25 cellular contexts compared by ENCODE assay signal in genomic region chr1:153371231-153371630, GRCh38. TPM values are rescaled to one million over a fixed set of nuclear protein-coding genes. Genes with fewer than 3 reads are reported as not detected.
DNase-seq lines count a peak whose midpoint lies in the region; ATAC-seq, FAIRE-seq and TF ChIP-seq lines count a peak whose summit lies in the region.
"Had no signal": no experiment of that assay in that cellular context is flagged by ENCODE, and none has a peak within 500 bp of the region (broad histone marks: within the 10 kb centered on the region; RNA-seq: fewer than 3 reads in every experiment).

No MANE protein-coding gene starts in this region.

- no peak overlapping the region for H3K9ac ChIP-seq in PC-3 (ENCODE audit: low read length)
- H3K9ac ChIP-seq: BLaER1 had no signal

- H3K9me2 ChIP-seq in PC-3 (replicated peaks; ENCODE audit: low read length): no peaks in the 10 kb centered on the region

- H3K9me3 ChIP-seq in PC-3 (ENCODE audit: low read length) (no peaks in the 10 kb centered on the region), esophagus (ENCODE audit: control insufficient read depth in 2 of 2, insufficient read depth in 1 of 2, low read depth in 1 of 2, low read length in 1 of 2) (no peaks in the 10 kb centered on the region), neutrophil (no peaks in the 10 kb centered on the region)
- H3K9me3 ChIP-seq: BLaER1 had no signal

- 72 to 77% methylated on average over 1 of the region's 1 CpG for WGBS in esophagus, 2 donors

- H3K27me3 ChIP-seq in PC-3 (ENCODE audit: low read length): no peaks in the 10 kb centered on the region
- no peaks in the 10 kb centered on the region for H3K27me3 ChIP-seq in bronchial epithelial cell (ENCODE audit: control insufficient read depth, insufficient read depth, low read length)
- no peaks in the 10 kb centered on the region for H3K27me3 ChIP-seq in esophagus (ENCODE audit: control insufficient read depth in 1 of 2, insufficient read depth in 2 of 2, low read length in 2 of 2)
- H3K27me3 ChIP-seq in neutrophil: no peaks in the 10 kb centered on the region
- H3K27me3 ChIP-seq: BLaER1 had no signal

- H3K4me1 ChIP-seq in PC-3 (ENCODE audit: insufficient read depth, low read length) (peaks cover 32% of the 10 kb centered on the region), esophagus (ENCODE audit: control insufficient read depth in 2 of 2, insufficient read depth in 2 of 2, low read length in 1 of 2) (peaks cover 0 to 13% of the 10 kb centered on the region in 2 donors), neutrophil (ENCODE audit: control insufficient read depth in 1 of 2, insufficient read depth in 1 of 2, low read depth in 1 of 2, low read length in 1 of 2) (peaks cover 100% of the 10 kb centered on the region in 2 experiments)
- H3K4me1 ChIP-seq: BLaER1 had no signal

- no peak overlapping the region for H3K4me3 ChIP-seq in PC-3 (ENCODE audit: low read length)
- no peak overlapping the region for H3K4me3 ChIP-seq in bronchial epithelial cell (ENCODE audit: low read depth, low read length)
- H3K4me3 ChIP-seq in esophagus (ENCODE audit: low read depth in 1 of 2, low read length in 2 of 2): no peak overlapping the region
- H3K4me3 ChIP-seq in neutrophil (ENCODE audit: low read depth in 1 of 2, low read length in 1 of 2): peak overlapping the region; percentile 19 to 65
- H3K4me3 ChIP-seq: BLaER1, GM12878 had no signal

- H3K27ac Mint-ChIP-seq in naive thymus-derived CD8-positive, alpha-beta T cell: no peak overlapping the region
- H3K27ac Mint-ChIP-seq: CD4-positive, alpha-beta memory T cell had no signal

- CTCF ChIA-PET in PC-3 (lab: Charles Lee): no interaction called here

- no peaks in the 10 kb centered on the region for H3K36me3 Mint-ChIP-seq in naive thymus-derived CD8-positive, alpha-beta T cell
- H3K36me3 Mint-ChIP-seq: CD4-positive, alpha-beta memory T cell had no signal

- no peaks in the 10 kb centered on the region for H3K79me2 ChIP-seq in PC-3 (ENCODE audit: low read length)

- no peak overlapping the region for H3K4me3 Mint-ChIP-seq in naive thymus-derived CD8-positive, alpha-beta T cell
- H3K4me3 Mint-ChIP-seq: CD4-positive, alpha-beta memory T cell had no signal

- H3K27me3 Mint-ChIP-seq in naive thymus-derived CD8-positive, alpha-beta T cell: peaks cover 2 to 17% (median 10%) of the 10 kb centered on the region in 5 donors

- FAIRE-seq in bronchial epithelial cell (lab: Jason Lieb, UNC): no peak
- FAIRE-seq: A204.1, G401.6, GM12878, HTR-8/SVneo had no signal

- ATAC-seq in PC-3 (no peak), GM21717 (IDR thresholded peaks at IDR 0.05; ENCODE audit: unreplicated experiment) (no peak)
- no peak for ATAC-seq in naive thymus-derived CD8-positive, alpha-beta T cell
- ATAC-seq: GM12878 had no signal

- peaks cover 0 to 2% (median 0%) of the 10 kb centered on the region in 9 donors for H3K9me3 Mint-ChIP-seq in naive thymus-derived CD8-positive, alpha-beta T cell
- H3K9me3 Mint-ChIP-seq: CD4-positive, alpha-beta memory T cell had no signal

- POLR2A ChIA-PET in PC-3 (lab: Charles Lee; ENCODE audit: unreplicated experiment): no interaction called here
- POLR2A ChIA-PET in naive thymus-derived CD8-positive, alpha-beta T cell (lab: Charles Lee): no interaction called here

- H3K4me2 ChIP-seq in PC-3 (ENCODE audit: low read length): no peak overlapping the region
- H3K4me2 ChIP-seq: BLaER1 had no signal

- H3K4me1 Mint-ChIP-seq in naive thymus-derived CD8-positive, alpha-beta T cell: peaks cover 0 to 2% (median 0%) of the 10 kb centered on the region in 4 donors
- H3K4me1 Mint-ChIP-seq: CD4-positive, alpha-beta memory T cell had no signal

- DNase-seq in PC-3 (peak; percentile 67), bronchial epithelial cell (ENCODE audit: low read depth) (peak; percentile 99), ecto neural progenitor cell (ENCODE audit: low spot score) (no peak)
- no peak for DNase-seq in naive thymus-derived CD8-positive, alpha-beta T cell
- DNase-seq: CD4-positive, alpha-beta memory T cell; COR-L47; H7; KG1; MM.1S; NCI-H2029; NCI-H446; NCI-H524 treated with DMSO at 0.1 percent for 48 hours; NCI-H774; SHP77 had no signal

- no peak overlapping the region for H2AFZ ChIP-seq in PC-3 (ENCODE audit: low read length)

- H3F3A ChIP-seq in PC-3 (ENCODE audit: low read length, unreplicated experiment): no peaks in the 10 kb centered on the region

- no peaks in the 10 kb centered on the region for H3K36me3 ChIP-seq in PC-3 (ENCODE audit: low read depth, low read length)
- no peaks in the 10 kb centered on the region for H3K36me3 ChIP-seq in bronchial epithelial cell (ENCODE audit: control insufficient read depth, insufficient read depth, low read length)
- no peaks in the 10 kb centered on the region for H3K36me3 ChIP-seq in esophagus (ENCODE audit: control insufficient read depth in 2 of 2, insufficient read depth in 2 of 2, low read length in 1 of 2)
- peaks cover 9% of the 10 kb centered on the region for H3K36me3 ChIP-seq in neutrophil
- H3K36me3 ChIP-seq: BLaER1 had no signal

- no peaks in the 10 kb centered on the region for H4K20me1 ChIP-seq in PC-3 (ENCODE audit: low read length)
- H4K20me1 ChIP-seq: BLaER1 had no signal

- BruUV-seq in PC-3 (replicated peaks; lab: Mats Ljungman, UMichigan): no TSS peak

- TF ChIP-seq CTCF in PC-3 (conservative IDR thresholded peaks at IDR 0.05; ENCODE audit: low read depth, low read length): no peak
- no peak for TF ChIP-seq CTCF in bronchial epithelial cell (IDR thresholded peaks at IDR 0.05; ENCODE audit: insufficient read depth, low read length, severe bottlenecking)
- no peak for TF ChIP-seq CTCF in neutrophil (IDR thresholded peaks at IDR 0.05)

- peak overlapping the region; percentile 34; the same call in 1 of the 2 replicates for H3K27ac ChIP-seq in PC-3 (ENCODE audit: low read length)
- H3K27ac ChIP-seq in esophagus (ENCODE audit: low read depth in 2 of 2, low read length in 1 of 2): peak overlapping the region; percentile 79 to 93
- peak overlapping the region; percentile 100 for H3K27ac ChIP-seq in neutrophil
- H3K27ac ChIP-seq: BLaER1 had no signal

- intact Hi-C loops in PC-3 (cut with micrococcal nuclease): no loop called here

RNA-seq across cellular contexts. Expression of gene S100A12, which starts 4.2 kb away (rescaled TPM):
- total RNA-seq in PC-3 (2014; rRNA removed): not detected in 2 replicates
- 5.5 TPM in 1 of 2 replicates, not detected in the other for total RNA-seq in bronchial epithelial cell
- 100 to 1,000 TPM in 1 of 2 donors, 10 to 100 TPM in 1; 67.2 to 222 TPM for polyA plus RNA-seq in esophagus
- not detected for total RNA-seq in naive thymus-derived CD8-positive, alpha-beta T cell
- 1 to 10 TPM in 1 of 3 donors, under 1 TPM in 1, not detected in 1; 0.44 to 1.7 TPM for polyA plus RNA-seq in naive thymus-derived CD8-positive, alpha-beta T cell
- total RNA-seq: CD4-positive, alpha-beta memory T cell; GM12878; H7; RPMI7951; SK-MEL-5 had no signal
- polyA plus RNA-seq: AG04450, GM12878 had no signal

RNA-seq across cellular contexts. Expression of gene S100A9, which starts 13.6 kb away (rescaled TPM):
- total RNA-seq in PC-3 (2014; rRNA removed) (482 and 559 TPM in 2 replicates), bronchial epithelial cell (735 and 3,796 TPM in 2 replicates)
- polyA plus RNA-seq in esophagus: over 10,000 TPM; 47,233 to 60,368 TPM
- total RNA-seq in naive thymus-derived CD8-positive, alpha-beta T cell: 1 to 10 TPM; 2.2 to 2.8 TPM
- 10 to 100 TPM in 2 of 3 donors, 1 to 10 TPM in 1; 5.0 to 18.8 (median 18.7) TPM for polyA plus RNA-seq in naive thymus-derived CD8-positive, alpha-beta T cell
- total RNA-seq: H7, SK-MEL-5 had no signal
- polyA plus RNA-seq: AG04450 had no signal

RNA-seq across cellular contexts. Expression of gene S100A8, which starts 19.6 kb away (rescaled TPM):
- total RNA-seq in PC-3 (2014; rRNA removed): 0.29 TPM in 1 of 2 replicates, not detected in the other
- total RNA-seq in bronchial epithelial cell: 50.0 and 551 TPM in 2 replicates
- over 10,000 TPM; 44,360 to 65,887 TPM for polyA plus RNA-seq in esophagus
- not detected for total RNA-seq in naive thymus-derived CD8-positive, alpha-beta T cell
- polyA plus RNA-seq in naive thymus-derived CD8-positive, alpha-beta T cell: 10 to 100 TPM in 2 of 3 donors, 1 to 10 TPM in 1; 1.0 to 12.4 (median 11.6) TPM
- total RNA-seq: GM12878, H7, SK-MEL-5 had no signal
- polyA plus RNA-seq: AG04450 had no signal

RNA-seq across cellular contexts. Expression of gene PGLYRP4, which starts 22.6 kb away (rescaled TPM):
- total RNA-seq in PC-3 (2014; rRNA removed) (not detected in 2 replicates), bronchial epithelial cell (2.0 TPM in 1 of 2 replicates, not detected in the other)
- 1 to 10 TPM; 3.1 to 3.3 TPM for polyA plus RNA-seq in esophagus
- not detected for total RNA-seq in naive thymus-derived CD8-positive, alpha-beta T cell
- not detected for polyA plus RNA-seq in naive thymus-derived CD8-positive, alpha-beta T cell
- total RNA-seq: CD4-positive, alpha-beta memory T cell; H7; RPMI7951; SK-MEL-5 had no signal
- polyA plus RNA-seq: AG04450; CD4-positive, alpha-beta memory T cell had no signal

RNA-seq across cellular contexts. Expression of gene S100A7A, which starts 45.1 kb away (rescaled TPM):
- not detected in 2 replicates for total RNA-seq in PC-3 (2014; rRNA removed)
- total RNA-seq in bronchial epithelial cell: not detected in 2 replicates
- 1 to 10 TPM in 1 of 2 donors, under 1 TPM in 1; 0.02 to 1.3 TPM for polyA plus RNA-seq in esophagus
- total RNA-seq in naive thymus-derived CD8-positive, alpha-beta T cell: not detected
- not detected for polyA plus RNA-seq in naive thymus-derived CD8-positive, alpha-beta T cell
- total RNA-seq: CD4-positive, alpha-beta memory T cell; GM12878; H7; RPMI7951; SK-MEL-5 had no signal
- polyA plus RNA-seq: AG04450; CD4-positive, alpha-beta memory T cell; GM12878 had no signal

Comparison
In these comparisons a context has a peak if more than half of its experiments do, and no peak if none do; other contexts are left out.
1. DNase-seq: peak in PC-3 (single experiment) and bronchial epithelial cell (single experiment); none in naive thymus-derived CD8-positive, alpha-beta T cell (0 of 10) and ecto neural progenitor cell (single experiment).
2. H3K27ac ChIP-seq: peak in every context shown above with its lines; median percentile 100 in neutrophil; 86 in esophagus; 34 in PC-3.
3. H3K4me3 ChIP-seq: peak in neutrophil (2 of 2); none in PC-3 (single experiment), bronchial epithelial cell (single experiment) and esophagus (0 of 2).
4. RNA of gene S100A9, which starts 13.6 kb away (total RNA-seq): 735 to 3,796 TPM in bronchial epithelial cell and 482 to 559 TPM in PC-3; 2.2 to 2.8 TPM in naive thymus-derived CD8-positive, alpha-beta T cell; every median in the first group is over 100 times any median in the second.
5. RNA of gene S100A8, which starts 19.6 kb away (total RNA-seq): 50.0 to 551 TPM in bronchial epithelial cell; not detected in naive thymus-derived CD8-positive, alpha-beta T cell and 0.29 TPM in PC-3; every median in the first group is over 10 times any median in the second.